8 cellular contexts compared by ENCODE assay signal in the genomic region with DNA sequence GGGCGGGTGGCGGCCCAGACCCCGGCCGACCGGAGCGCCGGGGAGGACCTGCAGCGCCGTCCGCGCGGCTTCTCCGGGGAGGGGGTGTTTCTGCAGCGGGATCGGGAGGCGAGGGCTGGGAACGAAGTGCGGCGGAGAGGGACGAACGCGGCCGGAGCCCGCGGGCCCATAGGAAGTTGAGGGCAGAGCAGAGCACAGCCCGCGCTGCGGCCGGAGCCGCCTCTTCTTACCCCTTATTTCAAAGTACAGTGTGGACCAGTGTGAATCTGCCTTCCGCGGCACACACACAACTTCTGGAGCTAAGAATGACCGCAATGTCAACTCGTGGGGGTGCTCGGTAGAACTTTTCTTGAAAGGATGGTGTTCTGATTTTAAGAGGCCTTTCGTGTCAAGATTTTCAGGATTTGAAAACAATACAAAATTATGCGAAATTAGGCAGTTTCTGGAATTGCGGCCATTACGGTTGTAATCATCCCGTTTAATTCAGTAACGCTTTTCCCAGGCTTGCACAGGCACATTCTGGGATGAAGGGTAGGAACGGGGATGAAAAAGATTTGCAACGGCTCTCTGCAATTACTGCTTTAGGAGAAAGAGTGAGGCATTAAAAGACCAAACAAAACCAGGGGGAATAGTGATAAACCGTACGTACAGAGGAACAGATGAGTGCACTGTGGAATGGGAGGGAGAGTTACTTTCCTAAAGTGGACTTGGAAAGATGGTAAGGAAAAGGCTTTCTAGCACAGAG. TPM values are rescaled to one million over a fixed set of nuclear protein-coding genes. Genes with fewer than 3 reads are reported as not detected.
DNase-seq lines count a peak whose midpoint lies in the region; ATAC-seq, FAIRE-seq and TF ChIP-seq lines count a peak whose summit lies in the region.

No MANE protein-coding gene starts in this region.

- no peak for TF ChIP-seq RAD21 in K562 (CRISPR knock-in tag; conservative IDR thresholded peaks at IDR 0.05 in 1 of 2, IDR thresholded peaks at IDR 0.05 in 1 of 2)

- in situ Hi-C loops in G401 (cut with HindIII; ENCODE audit: low sequenced_read_pairs) = no loop called here
- in situ Hi-C loops in K562 (cut with MboI) = no loop called here

- TF ChIP-seq CTCF in K562 (IDR thresholded peaks at IDR 0.05 in 2 of 3, conservative IDR thresholded peaks at IDR 0.05 in 1 of 3; ENCODE audit: insufficient read depth in 2 of 3, low read depth in 1 of 3, low read length in 3 of 3) (no peak), sigmoid colon (IDR thresholded peaks at IDR 0.05) (no peak)

- FAIRE-seq in K562 (lab: Jason Lieb, UNC) = peak; percentile 44

- TSS peak; percentile 55 for BruUV-seq in K562 (replicated peaks; lab: Mats Ljungman, UMichigan)

- H3K4me1 ChIP-seq in HUES64 (ENCODE audit: insufficient read depth, low read length) (peaks cover 36% of the 10 kb centered on the region), K562 (replicated peaks in 1 of 2; ENCODE audit: control insufficient read depth in 2 of 2, insufficient read depth in 2 of 2, low read length in 2 of 2) (peaks cover 4 to 5% of the 10 kb centered on the region in 2 experiments; a peak in 3 of 5 replicates), iPS DF 6.9 (ENCODE audit: control insufficient read depth, insufficient read depth, low read length) (no peaks in the 10 kb centered on the region), sigmoid colon (peaks cover 0 to 28% (median 21%) of the 10 kb centered on the region in 4 donors)

- peak overlapping the region; percentile 94 for H3K4me3 ChIP-seq in HUES64 (ENCODE audit: low read length)
- peak overlapping the region; percentile 58 for H3K4me3 ChIP-seq in K562
- H3K4me3 ChIP-seq in iPS DF 6.9 (ENCODE audit: low read length) = peak overlapping the region; percentile 62; the same call in 1 of the 2 replicates
- H3K4me3 ChIP-seq in sigmoid colon = peak overlapping the region; percentile 77 to 82 (median 80)

- no peak; the same call in 1 of the 2 replicates for TF ChIP-seq POLR2A in K562 (conservative IDR thresholded peaks at IDR 0.05)
- peak in 1 of 2 donors; percentile 6 for TF ChIP-seq POLR2A in sigmoid colon (IDR thresholded peaks at IDR 0.05)

- H3K4me2 ChIP-seq in K562 (ENCODE audit: insufficient read depth, low read length) = peak overlapping the region; percentile 84

- peak overlapping the region; percentile 76 for H3K27ac ChIP-seq in HUES64 (ENCODE audit: low read depth, low read length)
- peak overlapping the region; percentile 71 for H3K27ac ChIP-seq in K562 (ENCODE audit: extremely low read depth, low read depth, low read length)
- H3K27ac ChIP-seq in iPS DF 6.9 (ENCODE audit: low read length) = no peak overlapping the region
- peak overlapping the region; percentile 95 to 99 (median 98) for H3K27ac ChIP-seq in sigmoid colon

- no peaks in the 10 kb centered on the region for H4K20me1 ChIP-seq in K562 (replicated peaks; ENCODE audit: control insufficient read depth, insufficient read depth, low read length)

- H3K9me3 ChIP-seq in HUES64 (ENCODE audit: insufficient read depth, low read depth, low read length) (no peaks in the 10 kb centered on the region), K562 (replicated peaks; ENCODE audit: control insufficient read depth, insufficient read depth, low read depth, low read length) (no peaks in the 10 kb centered on the region), iPS DF 6.9 (ENCODE audit: control insufficient read depth, insufficient read depth, low read length) (no peaks in the 10 kb centered on the region), sigmoid colon (no peaks in the 10 kb centered on the region)

- H3K9me1 ChIP-seq in K562 (ENCODE audit: control insufficient read depth, insufficient read depth, low read length) = no peaks in the 10 kb centered on the region

- no peak for TF ChIP-seq EP300 in K562 (IDR thresholded peaks at IDR 0.05; ENCODE audit: low read length)
- no peak for TF ChIP-seq EP300 in sigmoid colon (IDR thresholded peaks at IDR 0.05)

- intact Hi-C loops in K562 (cut with micrococcal nuclease) = loop anchor here (2.0 kb wide), 1 partner anchor 33 kb away; no protein-coding TSS in a partner anchor
- intact Hi-C loops in sigmoid colon (cut with DNase I) = loop anchor here (2.0 kb wide), 2 partner anchors 33 to 233 kb away; no protein-coding TSS in a partner anchor

- ATAC-seq in GM21526 (IDR thresholded peaks at IDR 0.05; ENCODE audit: low FRiP score, unreplicated experiment) (peak; percentile 32), K562 (peak; percentile 48)

- peak; percentile 70 for DNase-seq in G401 (ENCODE audit: low spot score)
- peak; percentile 74 for DNase-seq in SKM-1 treated with dmso at 0.1 percent for 144 hours (lab: John Stamatoyannopoulos, UW; ENCODE audit: unreplicated experiment)
- peak in 1 of 4 experiments; percentile 50 for DNase-seq in K562 (ENCODE audit: extremely low read depth in 1 of 4, low spot score in 3 of 4)
- DNase-seq in iPS DF 6.9 (ENCODE audit: low read depth, low spot score) = no peak
- DNase-seq in sigmoid colon = peak; percentile 78
- no peak for DNase-seq in central memory CD4-positive, alpha-beta T cell

- POLR2A ChIA-PET in K562 (lab: Yijun Ruan, JAX) = no interaction called here

- peak overlapping the region; percentile 82 for H2AFZ ChIP-seq in K562 (ENCODE audit: low read depth, low read length)

- CTCF ChIA-PET in K562 (lab: Yijun Ruan, JAX; ENCODE audit: low intra/inter-chr PET ratio) = interaction anchor here (0.6 kb wide), 1 partner anchor 1053 kb away, joined by 3 read pairs; no protein-coding TSS in a partner anchor

- 2% methylated on average over 45 of the region's 45 CpGs for WGBS in HUES64
- WGBS in K562 (ENCODE audit: insufficient coverage, low coverage, missing lambda C conversion rate) = under 1% methylated on average over 29 of the region's 45 CpGs
- WGBS in iPS DF 6.9 (ENCODE audit: insufficient coverage, insufficient read length) = no CpG with 5 or more reads among the region's 45 CpGs
- WGBS in sigmoid colon, 2 donors = 0 to 1% methylated on average over 45 of the region's 45 CpGs

- H3K36me3 ChIP-seq in HUES64 (ENCODE audit: insufficient read depth, low read length) = no peaks in the 10 kb centered on the region
- H3K36me3 ChIP-seq in K562 (ENCODE audit: control insufficient read depth, insufficient read depth, low read length) = no peaks in the 10 kb centered on the region
- H3K36me3 ChIP-seq in iPS DF 6.9 (ENCODE audit: control insufficient read depth, insufficient read depth, low read length) = no peaks in the 10 kb centered on the region
- no peaks in the 10 kb centered on the region for H3K36me3 ChIP-seq in sigmoid colon

- H3K9ac ChIP-seq in HUES64 (ENCODE audit: low read depth, low read length) (peak overlapping the region; percentile 96), K562 (ENCODE audit: insufficient read depth in 1 of 2, low read depth in 2 of 2, low read length in 2 of 2) (peak overlapping the region; percentile 78 to 91)

- H3K27me3 ChIP-seq in HUES64 (ENCODE audit: insufficient read depth, low read length) (no peaks in the 10 kb centered on the region), K562 (ENCODE audit: control insufficient read depth in 2 of 2, insufficient read depth in 2 of 2, low read length in 2 of 2) (no peaks in the 10 kb centered on the region), iPS DF 6.9 (ENCODE audit: control insufficient read depth, insufficient read depth, low read length) (no peaks in the 10 kb centered on the region), sigmoid colon (no peaks in the 10 kb centered on the region)

- peaks cover 39% of the 10 kb centered on the region for H3K79me2 ChIP-seq in K562 (ENCODE audit: control insufficient read depth, insufficient read depth, low read length)

TF ChIP-seq in K562, 482 proteins besides CTCF, POLR2A, EP300 and RAD21 (continues in another document):
- TF ChIP-seq ZNF146 (CRISPR knock-in tag; IDR thresholded peaks at IDR 0.05; ENCODE audit: unreplicated experiment) = no peak

RNA-seq across cellular contexts. Expression of a gene that starts 0.8 kb away (rescaled TPM):
- total RNA-seq in G401 (2014; rRNA removed; shearing (Covaris generic)) = 3.5 and 8.5 TPM in 2 replicates
- 11.0 TPM for polyA plus RNA-seq in HUES64 (2013, experiment 1 of 2)
- 14.6 TPM for polyA plus RNA-seq in HUES64 (2013, experiment 2 of 2)
- 8.9 and 35.3 TPM in 2 replicates for total RNA-seq in K562 (2011; cell fraction: chromatin; rRNA removed; ENCODE audit: low replicate concordance)
- 3.3 and 6.1 TPM in 2 replicates for total RNA-seq in K562 (2011; cell fraction: nucleolus; rRNA removed)
- 10.8 and 15.4 TPM in 2 replicates for total RNA-seq in K562 (2011; cell fraction: nucleoplasm; rRNA removed)
- total RNA-seq in K562 (2014; rRNA removed) (7.8 and 8.5 TPM in 2 replicates), K562 (2014; rRNA removed; fragmentation: Illumina TruSeq; extraction: Trizol) (12.7 and 14.4 TPM in 2 replicates), K562 (2015; rRNA removed; fragmentation: Illumina TruSeq; extraction: Trizol) (15.6 and 16.4 TPM in 2 replicates), K562 (2021) (9.9 and 11.0 TPM in 2 replicates), sigmoid colon (10 to 100 TPM; 27.4 to 43.5 (median 41.4) TPM)
- polyA plus RNA-seq in K562 (2011; rRNA removed) (10.0 and 10.5 TPM in 2 replicates), K562 (2014; fragmentation: Illumina TruSeq; extraction: Trizol) (7.3 and 9.5 TPM in 2 replicates), K562 (2014; fragmentation: Nextera tagmentation; extraction: Ambion mirVana) (1 to 10 TPM; 3.6 to 4.7 TPM), K562 (2014; rRNA removed) (7.6 and 8.0 TPM in 2 replicates), sigmoid colon (10 to 100 TPM in 2 of 3 donors, 1 to 10 TPM in 1; 9.3 to 14.4 (median 11.6) TPM)
- polyA plus RNA-seq in K562 (2011; cell fraction: cytosol; rRNA removed) = 1.4 and 2.2 TPM in 2 replicates
- polyA plus RNA-seq in K562 (2011; cell fraction: nucleus; rRNA removed) = 4.8 and 6.3 TPM in 2 replicates
- polyA plus RNA-seq in K562 (2012) = 7.5 and 8.9 TPM in 2 replicates
- polyA minus RNA-seq in K562 (2011; rRNA and poly(A)+ RNA removed) = 19.1 and 34.6 TPM in 2 replicates
- 7.0 and 8.1 TPM in 2 replicates for polyA minus RNA-seq in K562 (2011; cell fraction: cytosol; rRNA and poly(A)+ RNA removed)
- polyA minus RNA-seq in K562 (2011; cell fraction: nucleus; rRNA and poly(A)+ RNA removed) = 17.5 and 34.4 TPM in 2 replicates

Comparison
In these comparisons a context has a peak if more than half of its experiments do, and no peak if none do; other contexts are left out.
1. DNase-seq: peak in G401 (single experiment), SKM-1 treated with dmso at 0.1 percent for 144 hours (single experiment) and sigmoid colon (single experiment); none in iPS DF 6.9 (single experiment) and central memory CD4-positive, alpha-beta T cell (single experiment).
2. Peak in every context shown above with its lines, with median percentiles within 50 percentile points of each other: H3K4me3 ChIP-seq.